In the genomic region with DNA sequence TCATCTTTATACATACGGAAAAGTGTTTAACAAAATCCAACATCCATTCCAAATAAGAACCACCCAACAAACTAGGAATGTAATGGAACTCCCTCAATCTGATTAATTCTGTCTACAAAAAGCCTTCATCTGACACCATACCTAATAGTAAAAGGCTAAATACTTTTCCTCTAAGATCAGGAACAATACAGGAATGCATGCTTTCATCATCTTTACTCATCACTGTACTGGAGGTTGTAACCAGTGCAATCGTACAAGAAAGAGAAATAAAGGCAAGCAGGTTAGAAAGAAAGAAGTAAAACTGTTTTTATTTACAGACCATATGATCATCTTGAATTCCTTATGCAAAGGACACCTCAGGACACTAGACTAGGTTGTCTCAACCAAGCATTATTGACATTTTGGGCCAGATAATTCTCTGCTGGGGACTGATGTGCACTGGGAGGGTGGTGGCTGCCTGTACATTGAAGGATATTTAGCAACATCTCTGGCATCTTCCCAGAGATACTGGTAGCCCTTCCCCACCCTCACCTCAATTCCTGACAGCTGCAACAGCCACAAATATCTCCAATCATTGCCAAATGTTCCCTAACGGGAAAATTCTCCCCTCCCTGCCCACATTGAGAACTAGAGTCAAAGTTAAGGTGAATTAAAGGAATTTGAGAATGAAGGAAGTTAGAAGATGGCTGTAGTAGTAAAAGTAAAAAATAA, we compare ENCODE assay signal across 2 cellular contexts.
TF ChIP-seq lines count a peak whose summit lies in the region.

No MANE protein-coding gene starts in this region.

TF ChIP-seq in K562, 482 proteins besides CTCF, POLR2A, EP300 and RAD21:
- TF ChIP-seq RBBP5 (IDR thresholded peaks at IDR 0.05; ENCODE audit: borderline replicate concordance, insufficient read depth, low read length, poor library complexity, severe bottlenecking) (no peak), THRAP3 (IDR thresholded peaks at IDR 0.05; ENCODE audit: borderline replicate concordance) (no peak), DNMT1 (IDR thresholded peaks at IDR 0.05) (no peak), FOXJ3 (CRISPR knock-in tag; IDR thresholded peaks at IDR 0.05) (no peak), ZNF354B (CRISPR knock-in tag; IDR thresholded peaks at IDR 0.05) (no peak), HDAC6 (IDR thresholded peaks at IDR 0.05; ENCODE audit: low read depth, low read length) (no peak), FOXM1 (IDR thresholded peaks at IDR 0.05; ENCODE audit: low read depth) (no peak), FOXM1 (CRISPR knock-in tag; IDR thresholded peaks at IDR 0.05; ENCODE audit: low read depth) (no peak), PHF8 (IDR thresholded peaks at IDR 0.05; ENCODE audit: borderline replicate concordance, low read length) (no peak), SP2 (IDR thresholded peaks at IDR 0.05; ENCODE audit: extremely low read depth, low read depth, low read length, poor library complexity, severe bottlenecking) (no peak), NR2C2 (CRISPR knock-in tag; IDR thresholded peaks at IDR 0.05) (no peak), NR2C2 (tag; IDR thresholded peaks at IDR 0.05) (no peak), ZNF217 (CRISPR knock-in tag; IDR thresholded peaks at IDR 0.05) (no peak)
- TF ChIP-seq, protein P1, sequence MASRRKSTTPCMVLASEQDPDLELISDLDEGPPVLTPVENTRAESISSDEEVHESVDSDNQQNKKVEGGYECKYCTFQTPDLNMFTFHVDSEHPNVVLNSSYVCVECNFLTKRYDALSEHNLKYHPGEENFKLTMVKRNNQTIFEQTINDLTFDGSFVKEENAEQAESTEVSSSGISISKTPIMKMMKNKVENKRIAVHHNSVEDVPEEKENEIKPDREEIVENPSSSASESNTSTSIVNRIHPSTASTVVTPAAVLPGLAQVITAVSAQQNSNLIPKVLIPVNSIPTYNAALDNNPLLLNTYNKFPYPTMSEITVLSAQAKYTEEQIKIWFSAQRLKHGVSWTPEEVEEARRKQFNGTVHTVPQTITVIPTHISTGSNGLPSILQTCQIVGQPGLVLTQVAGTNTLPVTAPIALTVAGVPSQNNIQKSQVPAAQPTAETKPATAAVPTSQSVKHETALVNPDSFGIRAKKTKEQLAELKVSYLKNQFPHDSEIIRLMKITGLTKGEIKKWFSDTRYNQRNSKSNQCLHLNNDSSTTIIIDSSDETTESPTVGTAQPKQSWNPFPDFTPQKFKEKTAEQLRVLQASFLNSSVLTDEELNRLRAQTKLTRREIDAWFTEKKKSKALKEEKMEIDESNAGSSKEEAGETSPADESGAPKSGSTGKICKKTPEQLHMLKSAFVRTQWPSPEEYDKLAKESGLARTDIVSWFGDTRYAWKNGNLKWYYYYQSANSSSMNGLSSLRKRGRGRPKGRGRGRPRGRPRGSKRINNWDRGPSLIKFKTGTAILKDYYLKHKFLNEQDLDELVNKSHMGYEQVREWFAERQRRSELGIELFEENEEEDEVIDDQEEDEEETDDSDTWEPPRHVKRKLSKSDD (conservative IDR thresholded peaks at IDR 0.05; ENCODE audit: low read length) = no peak

TF ChIP-seq in GM23338, 12 proteins besides CTCF, POLR2A, EP300 and RAD21:
- TF ChIP-seq POLR2AphosphoS5 (IDR thresholded peaks at IDR 0.05; ENCODE audit: low read depth) (no peak), STAT1 (IDR thresholded peaks at IDR 0.05; ENCODE audit: unreplicated experiment) (no peak), EZH2 (IDR thresholded peaks at IDR 0.05; ENCODE audit: low read depth, unreplicated experiment) (no peak), EZH2phosphoT487 (IDR thresholded peaks at IDR 0.05; ENCODE audit: unreplicated experiment) (no peak), JUNB (IDR thresholded peaks at IDR 0.05; ENCODE audit: unreplicated experiment) (no peak), CREB1 (CRISPR knock-in tag; IDR thresholded peaks at IDR 0.05; ENCODE audit: low read depth) (no peak), ZNF331 (CRISPR knock-in tag; IDR thresholded peaks at IDR 0.05; ENCODE audit: low read depth) (no peak)
- TF ChIP-seq, protein P2, sequence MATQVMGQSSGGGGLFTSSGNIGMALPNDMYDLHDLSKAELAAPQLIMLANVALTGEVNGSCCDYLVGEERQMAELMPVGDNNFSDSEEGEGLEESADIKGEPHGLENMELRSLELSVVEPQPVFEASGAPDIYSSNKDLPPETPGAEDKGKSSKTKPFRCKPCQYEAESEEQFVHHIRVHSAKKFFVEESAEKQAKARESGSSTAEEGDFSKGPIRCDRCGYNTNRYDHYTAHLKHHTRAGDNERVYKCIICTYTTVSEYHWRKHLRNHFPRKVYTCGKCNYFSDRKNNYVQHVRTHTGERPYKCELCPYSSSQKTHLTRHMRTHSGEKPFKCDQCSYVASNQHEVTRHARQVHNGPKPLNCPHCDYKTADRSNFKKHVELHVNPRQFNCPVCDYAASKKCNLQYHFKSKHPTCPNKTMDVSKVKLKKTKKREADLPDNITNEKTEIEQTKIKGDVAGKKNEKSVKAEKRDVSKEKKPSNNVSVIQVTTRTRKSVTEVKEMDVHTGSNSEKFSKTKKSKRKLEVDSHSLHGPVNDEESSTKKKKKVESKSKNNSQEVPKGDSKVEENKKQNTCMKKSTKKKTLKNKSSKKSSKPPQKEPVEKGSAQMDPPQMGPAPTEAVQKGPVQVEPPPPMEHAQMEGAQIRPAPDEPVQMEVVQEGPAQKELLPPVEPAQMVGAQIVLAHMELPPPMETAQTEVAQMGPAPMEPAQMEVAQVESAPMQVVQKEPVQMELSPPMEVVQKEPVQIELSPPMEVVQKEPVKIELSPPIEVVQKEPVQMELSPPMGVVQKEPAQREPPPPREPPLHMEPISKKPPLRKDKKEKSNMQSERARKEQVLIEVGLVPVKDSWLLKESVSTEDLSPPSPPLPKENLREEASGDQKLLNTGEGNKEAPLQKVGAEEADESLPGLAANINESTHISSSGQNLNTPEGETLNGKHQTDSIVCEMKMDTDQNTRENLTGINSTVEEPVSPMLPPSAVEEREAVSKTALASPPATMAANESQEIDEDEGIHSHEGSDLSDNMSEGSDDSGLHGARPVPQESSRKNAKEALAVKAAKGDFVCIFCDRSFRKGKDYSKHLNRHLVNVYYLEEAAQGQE (IDR thresholded peaks at IDR 0.05; ENCODE audit: unreplicated experiment) = no peak
